In genomic region chr10:115981056-115981455, GRCh38 we compare ENCODE assay signal across 22 cellular contexts.
DNase-seq lines count a peak whose midpoint lies in the region; ATAC-seq and TF ChIP-seq lines count a peak whose summit lies in the region.
"Had no signal": no experiment of that assay in that cellular context is flagged by ENCODE, and none has a peak within 500 bp of the region (broad histone marks: within the 10 kb centered on the region; RNA-seq: fewer than 3 reads in every experiment).

No MANE protein-coding gene starts in this region.

- no peak for ATAC-seq in GM21360 (IDR thresholded peaks at IDR 0.05; ENCODE audit: unreplicated experiment)
- ATAC-seq: gastroesophageal sphincter; HepG2; naive thymus-derived CD4-positive, alpha-beta T cell; T-helper 17 cell had no signal

- no peak for TF ChIP-seq POLR2A in esophagus muscularis mucosa (IDR thresholded peaks at IDR 0.05; ENCODE audit: low read depth)

- TF ChIP-seq EP300 in esophagus muscularis mucosa (IDR thresholded peaks at IDR 0.05), result no peak

- H3K27ac ChIP-seq in esophagus muscularis mucosa (replicated peaks in 1 of 4), result no peak overlapping the region
- no peak overlapping the region for H3K27ac ChIP-seq in tibial artery
- H3K27ac ChIP-seq: BLaER1, gastroesophageal sphincter, right atrium auricular region had no signal

- peaks cover 17% of the 10 kb centered on the region for H3K4me1 Mint-ChIP-seq in HFFc6 (ENCODE audit: low read depth)
- peaks cover 5% of the 10 kb centered on the region for H3K4me1 Mint-ChIP-seq in neural crest cell
- H3K4me1 Mint-ChIP-seq: central memory CD8-positive, alpha-beta T cell; naive thymus-derived CD4-positive, alpha-beta T cell; T-helper 17 cell had no signal

- H3K27me3 ChIP-seq in esophagus muscularis mucosa, result no peaks in the 10 kb centered on the region
- no peaks in the 10 kb centered on the region for H3K27me3 ChIP-seq in tibial artery
- H3K27me3 ChIP-seq: adrenal gland, BLaER1, gastroesophageal sphincter, right atrium auricular region had no signal

- DNase-seq in HFFc6 (no peak), esophagus muscularis mucosa (ENCODE audit: extremely low spot score) (no peak), neural crest cell (ENCODE audit: low read depth, low spot score) (no peak), tibial artery (no peak), GM13976 (ENCODE audit: low spot score) (no peak)
- DNase-seq in stimulated activated CD4-positive, alpha-beta T cell treated with anti-CD3 and anti-CD28 coated beads, Interleukin-2, amount 100 ng/mL, for 48 hours, result no peak
- DNase-seq: activated CD8-positive, alpha-beta memory T cell treated with anti-CD3 and anti-CD28 coated beads for 24 hours; adrenal gland; GF-D8; GOT3; mammary epithelial cell; naive thymus-derived CD4-positive, alpha-beta T cell; NCI-H187; NCI-H446; stimulated activated CD4-positive, alpha-beta T cell treated with anti-CD3 and anti-CD28 coated beads, Interleukin-2, amount 100 ng/mL, for 24 hours; T-helper 17 cell had no signal

- H3K36me3 Mint-ChIP-seq in HFFc6 (ENCODE audit: low read depth) (no peaks in the 10 kb centered on the region), neural crest cell (ENCODE audit: low read depth) (no peaks in the 10 kb centered on the region)
- H3K36me3 Mint-ChIP-seq: naive thymus-derived CD4-positive, alpha-beta T cell had no signal

- 33% methylated on average over 6 of the region's 6 CpGs for WGBS in esophagus muscularis mucosa

- H3K9me3 Mint-ChIP-seq in HFFc6, result no peaks in the 10 kb centered on the region
- peaks cover 6% of the 10 kb centered on the region for H3K9me3 Mint-ChIP-seq in neural crest cell

- H3K27me3 Mint-ChIP-seq in HFFc6 (ENCODE audit: insufficient read depth), result peaks cover 8% of the 10 kb centered on the region
- no peaks in the 10 kb centered on the region for H3K27me3 Mint-ChIP-seq in neural crest cell (ENCODE audit: low read depth)
- H3K27me3 Mint-ChIP-seq: central memory CD8-positive, alpha-beta T cell; T-helper 17 cell had no signal

- TF ChIP-seq CTCF in HFFc6 (IDR thresholded peaks at IDR 0.05) (no peak), esophagus muscularis mucosa (IDR thresholded peaks at IDR 0.05) (no peak), neural crest cell (conservative IDR thresholded peaks at IDR 0.05) (no peak), tibial artery (IDR thresholded peaks at IDR 0.05) (no peak), GM13976 (IDR thresholded peaks at IDR 0.05; ENCODE audit: borderline replicate concordance, control extremely low read depth, extremely low read depth, insufficient read depth, missing control alignments) (no peak)

- H3K4me3 Mint-ChIP-seq in HFFc6, result peak overlapping the region; percentile 83
- no peak overlapping the region for H3K4me3 Mint-ChIP-seq in neural crest cell
- H3K4me3 Mint-ChIP-seq: central memory CD8-positive, alpha-beta T cell; naive thymus-derived CD4-positive, alpha-beta T cell; T-helper 17 cell had no signal

- H3K4me3 ChIP-seq in esophagus muscularis mucosa (peak overlapping the region; percentile 3 to 42 (median 18)), tibial artery (peak overlapping the region; percentile 13 to 17)
- H3K4me3 ChIP-seq: BLaER1, right atrium auricular region had no signal

- H3K36me3 ChIP-seq in esophagus muscularis mucosa (no peaks in the 10 kb centered on the region), tibial artery (no peaks in the 10 kb centered on the region)
- H3K36me3 ChIP-seq: adrenal gland, BLaER1, gastroesophageal sphincter, right atrium auricular region had no signal

- in situ Hi-C loops in GM13976 (cut with MboI; ENCODE audit: low sequenced_read_pairs, unreplicated experiment), result no loop called here

- no peak overlapping the region for H3K27ac Mint-ChIP-seq in HFFc6
- H3K27ac Mint-ChIP-seq in neural crest cell (ENCODE audit: unreplicated experiment), result peak overlapping the region; percentile 89
- H3K27ac Mint-ChIP-seq: naive thymus-derived CD4-positive, alpha-beta T cell; T-helper 17 cell had no signal

- H3K4me1 ChIP-seq in esophagus muscularis mucosa, result peaks cover 0 to 10% (median 5%) of the 10 kb centered on the region in 4 donors
- H3K4me1 ChIP-seq in tibial artery, result peaks cover 0 to 11% (median 3%) of the 10 kb centered on the region in 4 donors
- H3K4me1 ChIP-seq: adrenal gland, BLaER1, right atrium auricular region had no signal

- H3K9me3 ChIP-seq in esophagus muscularis mucosa, result peaks cover 0 to 10% (median 0%) of the 10 kb centered on the region in 4 donors
- H3K9me3 ChIP-seq in tibial artery, result peaks cover 0 to 5% (median 0%) of the 10 kb centered on the region in 3 donors
- H3K9me3 ChIP-seq: adrenal gland, BLaER1 had no signal

- intact Hi-C loops in esophagus muscularis mucosa (cut with DNase I) (no loop called here), tibial artery (cut with DNase I; ENCODE audit: low total_unique reads) (no loop called here)
